Comparison of ENCODE assay signal across 16 cellular contexts in the genomic region with DNA sequence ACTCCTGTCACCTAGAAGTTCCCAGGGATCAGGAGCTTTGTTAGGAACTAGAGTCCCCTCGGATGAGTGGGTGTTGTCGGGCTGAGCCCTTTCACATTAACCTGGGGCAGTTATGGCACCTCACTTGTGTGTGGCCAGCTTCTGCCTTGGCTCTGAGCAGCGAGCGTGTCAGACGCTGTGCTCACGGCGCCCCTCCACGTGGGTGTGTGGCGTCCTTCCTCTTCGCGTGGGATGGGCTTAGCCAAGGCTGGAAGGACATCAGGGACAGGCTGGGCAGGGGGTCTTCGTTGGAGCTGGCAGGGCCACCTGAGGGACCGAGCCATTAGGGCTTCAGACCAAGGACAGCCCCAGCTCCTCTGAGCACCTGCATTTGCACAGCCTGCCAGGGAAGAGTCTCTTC. TPM values are rescaled to one million over a fixed set of nuclear protein-coding genes. Genes with fewer than 3 reads are reported as not detected.
DNase-seq lines count a peak whose midpoint lies in the region; ATAC-seq, FAIRE-seq and TF ChIP-seq lines count a peak whose summit lies in the region.
"Had no signal": no experiment of that assay in that cellular context is flagged by ENCODE, and none has a peak within 500 bp of the region (broad histone marks: within the 10 kb centered on the region; RNA-seq: fewer than 3 reads in every experiment).

No MANE protein-coding gene starts in this region.

- no peaks in the 10 kb centered on the region for H3K27me3 ChIP-seq in ascending aorta
- H3K27me3 ChIP-seq: brain microvascular endothelial cell had no signal

- H3K4me1 ChIP-seq in ascending aorta = peaks cover 24 to 48% of the 10 kb centered on the region in 2 donors

- DNase-seq in GM12891 (ENCODE audit: insufficient read length, low spot score) (no peak), ascending aorta (ENCODE audit: low spot score in 2 of 2) (no peak), memory B cell (ENCODE audit: low spot score in 2 of 2) (no peak), HTR-8/SVneo (ENCODE audit: insufficient read length, low spot score) (no peak), hippocampal formation (lab: John Stamatoyannopoulos, UW) (no peak), head of caudate nucleus (no peak)
- DNase-seq in stimulated activated naive CD8-positive, alpha-beta T cell treated with anti-CD3 and anti-CD28 coated beads, Interleukin-15, amount 100 ng/mL, for 72 hours = no peak
- no peak for DNase-seq in effector CD4-positive, alpha-beta T cell
- DNase-seq: activated CD4-positive, alpha-beta T cell treated with anti-CD3 and anti-CD28 coated beads, Interleukin-2, amount 50 U/mL, for 48 hours; brain microvascular endothelial cell; COR-L47; MM.1S; SIG-M5; stimulated activated CD4-positive, alpha-beta T cell treated with anti-CD3 and anti-CD28 coated beads, Interleukin-1b, Interleukin-23, amount 100 ng/mL, for 48 hours had no signal

- intact Hi-C loops in ascending aorta (cut with DNase I) = loop anchor here (2.0 kb wide), 1 partner anchor 30 kb away; no protein-coding TSS in a partner anchor
- intact Hi-C loops in head of caudate nucleus (cut with DNase I) = no loop called here

- peak overlapping the region; percentile 54 for H3K4me3 Mint-ChIP-seq in memory B cell
- no peak overlapping the region for H3K4me3 Mint-ChIP-seq in stimulated activated naive CD8-positive, alpha-beta T cell treated with anti-CD3 and anti-CD28 coated beads, Interleukin-15, amount 100 ng/mL, for 72 hours

- ATAC-seq in memory B cell (ENCODE audit: low read depth) = no peak
- ATAC-seq in stimulated activated naive CD8-positive, alpha-beta T cell treated with anti-CD3 and anti-CD28 coated beads, Interleukin-15, amount 100 ng/mL, for 72 hours = no peak

- H3K27ac Mint-ChIP-seq in memory B cell = peak overlapping the region; percentile 76
- H3K27ac Mint-ChIP-seq in stimulated activated naive CD8-positive, alpha-beta T cell treated with anti-CD3 and anti-CD28 coated beads, Interleukin-15, amount 100 ng/mL, for 72 hours = peak overlapping the region; percentile 14 to 67

- peak overlapping the region; percentile 81 to 87 for H3K27ac ChIP-seq in ascending aorta

- H3K4me3 ChIP-seq in ascending aorta = no peak overlapping the region

- H3K36me3 ChIP-seq in ascending aorta = peaks cover 12 to 14% of the 10 kb centered on the region in 2 donors

- no peak for TF ChIP-seq CTCF in ascending aorta (IDR thresholded peaks at IDR 0.05)

- H3K36me3 Mint-ChIP-seq in memory B cell = peaks cover 15% of the 10 kb centered on the region

- H3K4me1 Mint-ChIP-seq in memory B cell = peaks cover 28% of the 10 kb centered on the region
- peaks cover 25% of the 10 kb centered on the region for H3K4me1 Mint-ChIP-seq in stimulated activated naive CD8-positive, alpha-beta T cell treated with anti-CD3 and anti-CD28 coated beads, Interleukin-15, amount 100 ng/mL, for 72 hours

- peak; percentile 64 for FAIRE-seq in GM12891 (lab: Jason Lieb, UNC)
- no peak for FAIRE-seq in HTR-8/SVneo (lab: Jason Lieb, UNC)
- FAIRE-seq: endothelial cell of umbilical vein, H54 had no signal

- H3K9me3 Mint-ChIP-seq in memory B cell = no peaks in the 10 kb centered on the region
- H3K9me3 Mint-ChIP-seq in stimulated activated naive CD8-positive, alpha-beta T cell treated with anti-CD3 and anti-CD28 coated beads, Interleukin-15, amount 100 ng/mL, for 72 hours = no peaks in the 10 kb centered on the region

- no peaks in the 10 kb centered on the region for H3K27me3 Mint-ChIP-seq in memory B cell
- no peaks in the 10 kb centered on the region for H3K27me3 Mint-ChIP-seq in stimulated activated naive CD8-positive, alpha-beta T cell treated with anti-CD3 and anti-CD28 coated beads, Interleukin-15, amount 100 ng/mL, for 72 hours

- H3K9me3 ChIP-seq in ascending aorta = no peaks in the 10 kb centered on the region

- no peak for TF ChIP-seq POLR2A in GM12891 (IDR thresholded peaks at IDR 0.05; ENCODE audit: low read depth, low read length)

TF ChIP-seq in GM12891, 5 proteins besides CTCF, POLR2A, EP300 and RAD21:
- TF ChIP-seq POU2F2 (IDR thresholded peaks at IDR 0.05; ENCODE audit: low read depth, low read length) = no peak
- TF ChIP-seq SPI1 (IDR thresholded peaks at IDR 0.05; ENCODE audit: low read depth, low read length) = no peak
- TF ChIP-seq POLR2AphosphoS5 (IDR thresholded peaks at IDR 0.05; ENCODE audit: low read depth, low read length) = no peak
- TF ChIP-seq PAX5 (IDR thresholded peaks at IDR 0.05; ENCODE audit: insufficient read depth, low read length, severe bottlenecking) = no peak
- no peak for TF ChIP-seq TAF1 (IDR thresholded peaks at IDR 0.05; ENCODE audit: low read depth, low read length)

RNA-seq across cellular contexts. Expression of a gene that starts 23.4 kb away (rescaled TPM):
- polyA plus RNA-seq in GM12891 (2012; ENCODE audit: low read depth, missing spikeins) = 18.5 TPM
- 156 TPM for total RNA-seq in ascending aorta

RNA-seq across cellular contexts. Expression of a gene that starts 35.8 kb away (rescaled TPM):
- 80.2 TPM for polyA plus RNA-seq in GM12891 (2012; ENCODE audit: low read depth, missing spikeins)
- total RNA-seq in ascending aorta = 98.8 TPM

RNA-seq across cellular contexts. Expression of a gene that starts 49.0 kb away (rescaled TPM):
- polyA plus RNA-seq in GM12891 (2012; ENCODE audit: low read depth, missing spikeins) = 66.6 TPM
- total RNA-seq in ascending aorta = 23.9 TPM

RNA-seq across cellular contexts. Expression of a gene that starts 49.5 kb away (rescaled TPM):
- polyA plus RNA-seq in GM12891 (2012; ENCODE audit: low read depth, missing spikeins) = 66.1 TPM
- 21.3 TPM for total RNA-seq in ascending aorta
